ENCODE assay signal across 1 cellular context in the genomic region with DNA sequence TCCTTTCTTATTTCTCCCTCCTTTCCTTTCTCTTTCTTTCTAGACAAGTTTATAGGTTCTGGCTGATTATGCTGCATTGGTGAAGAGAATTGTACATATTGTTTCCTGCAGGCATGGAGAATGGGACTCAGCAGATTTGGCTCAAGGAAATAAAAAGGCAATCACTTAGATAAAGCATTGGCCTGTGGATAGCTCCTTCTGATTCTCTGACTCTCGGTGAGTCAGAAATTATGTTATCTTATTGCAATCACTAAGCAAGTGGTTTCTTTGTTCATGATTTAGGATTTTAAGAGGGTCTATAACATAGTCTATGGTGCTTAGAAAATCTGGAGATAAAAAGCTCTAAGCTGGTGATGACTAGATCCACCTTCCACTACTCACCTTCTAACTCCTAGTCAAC.
TF ChIP-seq lines count a peak whose summit lies in the region.

No MANE protein-coding gene starts in this region.

TF ChIP-seq in IMR-90, 13 proteins besides CTCF, POLR2A, EP300 and RAD21 (continued from another document):
- TF ChIP-seq, protein P1, sequence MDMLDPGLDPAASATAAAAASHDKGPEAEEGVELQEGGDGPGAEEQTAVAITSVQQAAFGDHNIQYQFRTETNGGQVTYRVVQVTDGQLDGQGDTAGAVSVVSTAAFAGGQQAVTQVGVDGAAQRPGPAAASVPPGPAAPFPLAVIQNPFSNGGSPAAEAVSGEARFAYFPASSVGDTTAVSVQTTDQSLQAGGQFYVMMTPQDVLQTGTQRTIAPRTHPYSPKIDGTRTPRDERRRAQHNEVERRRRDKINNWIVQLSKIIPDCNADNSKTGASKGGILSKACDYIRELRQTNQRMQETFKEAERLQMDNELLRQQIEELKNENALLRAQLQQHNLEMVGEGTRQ (IDR thresholded peaks at IDR 0.05; ENCODE audit: low read depth, low read length) = no peak
- TF ChIP-seq RFX5 (IDR thresholded peaks at IDR 0.05; ENCODE audit: low read depth, low read length) (no peak), BHLHE40 (IDR thresholded peaks at IDR 0.05; ENCODE audit: low read depth, low read length) (no peak)
